Comparison of ENCODE assay signal across 1 cellular context in genomic region chr1:23980006-23980724, GRCh38.
TF ChIP-seq lines count a peak whose summit lies in the region.

Gene SRSF10 (minus strand): TSS chr1:23980327. CDS start chr1:23980255, 72 bp downstream.

TF ChIP-seq in HepG2, 621 proteins besides CTCF, POLR2A, EP300 and RAD21 (continued from another document and continues in another):
- TF ChIP-seq ZBTB40 (IDR thresholded peaks at IDR 0.05) (no peak), ZBTB40 (CRISPR knock-in tag; IDR thresholded peaks at IDR 0.05) (peak; percentile 85), NONO (IDR thresholded peaks at IDR 0.05) (no peak), NONO (CRISPR knock-in tag; conservative IDR thresholded peaks at IDR 0.05) (peak; percentile 79), EED (CRISPR knock-in tag; IDR thresholded peaks at IDR 0.05) (0 out of 2 replicates have a peak, but pooled peaks have one; percentile 61), BHLHE40 (IDR thresholded peaks at IDR 0.05; ENCODE audit: low read length) (no peak), MAF1 (CRISPR knock-in tag; IDR thresholded peaks at IDR 0.05; ENCODE audit: borderline replicate concordance) (peak; percentile 81; the same call in 1 of the 2 replicates), NFE2L1 (CRISPR knock-in tag; IDR thresholded peaks at IDR 0.05; ENCODE audit: borderline replicate concordance) (no peak), NR3C1 (CRISPR knock-in tag; IDR thresholded peaks at IDR 0.05) (0 out of 2 replicates have a peak, but pooled peaks have one; percentile 79), XRCC5 (optimal IDR thresholded peaks at IDR 0.05; ENCODE audit: low read length) (no peak), ZNF138 (CRISPR knock-in tag; IDR thresholded peaks at IDR 0.05; ENCODE audit: low read depth) (0 out of 2 replicates have a peak, but pooled peaks have one; percentile 59), HDAC6 (IDR thresholded peaks at IDR 0.05; ENCODE audit: low read depth, low read length) (no peak), CREM (IDR thresholded peaks at IDR 0.05) (peak; percentile 50; the same call in 1 of the 2 replicates), CREM (CRISPR knock-in tag; IDR thresholded peaks at IDR 0.05) (no peak), KAT8 (CRISPR knock-in tag; IDR thresholded peaks at IDR 0.05) (peak; percentile 86), THAP11 (CRISPR knock-in tag; IDR thresholded peaks at IDR 0.05) (peak; percentile 90), AHDC1 (CRISPR knock-in tag; IDR thresholded peaks at IDR 0.05; ENCODE audit: borderline replicate concordance) (no peak), FOSL2 (CRISPR knock-in tag; IDR thresholded peaks at IDR 0.05) (0 out of 2 replicates have a peak, but pooled peaks have one; percentile 4), YY1 (IDR thresholded peaks at IDR 0.05; ENCODE audit: insufficient read depth, insufficient replicate concordance, low read depth, low read length) (peak; percentile 90), LBX2 (CRISPR knock-in tag; IDR thresholded peaks at IDR 0.05; ENCODE audit: borderline replicate concordance) (no peak), ZNF234 (CRISPR knock-in tag; conservative IDR thresholded peaks at IDR 0.05) (no peak), ZNF704 (CRISPR knock-in tag; IDR thresholded peaks at IDR 0.05; ENCODE audit: borderline replicate concordance) (peak; percentile 81), POLR2AphosphoS5 (IDR thresholded peaks at IDR 0.05; ENCODE audit: low read depth, low read length) (peak; percentile 91), SMAD3 (CRISPR knock-in tag; IDR thresholded peaks at IDR 0.05) (no peak), BATF2 (CRISPR knock-in tag; IDR thresholded peaks at IDR 0.05) (no peak; the same call in 1 of the 2 replicates), ZNF451 (CRISPR knock-in tag; IDR thresholded peaks at IDR 0.05) (no peak), ZNF576 (CRISPR knock-in tag; IDR thresholded peaks at IDR 0.05) (0 out of 2 replicates have a peak, but pooled peaks have one; percentile 64), RXRA (CRISPR knock-in tag; IDR thresholded peaks at IDR 0.05) (peak; percentile 75), ZNF788 (CRISPR knock-in tag; IDR thresholded peaks at IDR 0.05; ENCODE audit: borderline replicate concordance) (peak; percentile 95; the same call in 1 of the 2 replicates), YEATS2 (CRISPR knock-in tag; IDR thresholded peaks at IDR 0.05; ENCODE audit: borderline replicate concordance) (peak; percentile 99), ATAD3A (CRISPR knock-in tag; IDR thresholded peaks at IDR 0.05) (no peak), ZNF30 (CRISPR knock-in tag; IDR thresholded peaks at IDR 0.05) (no peak; the same call in none of the 2 replicates), NKX3-1 (CRISPR knock-in tag; IDR thresholded peaks at IDR 0.05) (peak; percentile 61; the same call in 1 of the 2 replicates), TEF (CRISPR knock-in tag; IDR thresholded peaks at IDR 0.05) (peak; percentile 66; the same call in 1 of the 2 replicates), PAX8 (CRISPR knock-in tag; IDR thresholded peaks at IDR 0.05; ENCODE audit: borderline replicate concordance) (peak; percentile 98), DBP (CRISPR knock-in tag; IDR thresholded peaks at IDR 0.05; ENCODE audit: not compliant biosample characterization) (no peak), EEA1 (CRISPR knock-in tag; IDR thresholded peaks at IDR 0.05; ENCODE audit: borderline replicate concordance) (peak; percentile 82; the same call in 1 of the 2 replicates), ZFP90 (CRISPR knock-in tag; IDR thresholded peaks at IDR 0.05; ENCODE audit: borderline replicate concordance) (peak; percentile 81)
